26 cellular contexts compared by ENCODE assay signal in genomic region chr12:47862881-47863280, GRCh38. TPM values are rescaled to one million over a fixed set of nuclear protein-coding genes. Genes with fewer than 3 reads are reported as not detected.
DNase-seq lines count a peak whose midpoint lies in the region; ATAC-seq and TF ChIP-seq lines count a peak whose summit lies in the region.
"Had no signal": no experiment of that assay in that cellular context is flagged by ENCODE, and none has a peak within 500 bp of the region (broad histone marks: within the 10 kb centered on the region; RNA-seq: fewer than 3 reads in every experiment).

No MANE protein-coding gene starts in this region.

- no peaks in the 10 kb centered on the region for H3K36me3 ChIP-seq in vagina
- H3K36me3 ChIP-seq: HAP-1 had no signal

- no peak for ATAC-seq in activated naive CD4-positive, alpha-beta T cell treated with anti-CD3 and anti-CD28 coated beads, Interleukin-2, amount 50 U/mL, for 72 hours
- no peak for ATAC-seq in HG02938 (IDR thresholded peaks at IDR 0.05; ENCODE audit: unreplicated experiment)
- ATAC-seq: left cardiac atrium, T-cell, WTC11 had no signal

- H3K27ac ChIP-seq in vagina: peak overlapping the region; percentile 23
- H3K27ac ChIP-seq: C4-2B, HL-60, KMS-11, tibial artery had no signal

- no peak for TF ChIP-seq CTCF in vagina (IDR thresholded peaks at IDR 0.05)

- no peaks in the 10 kb centered on the region for H3K27me3 ChIP-seq in vagina
- H3K27me3 ChIP-seq: tibial artery had no signal

- peak overlapping the region; percentile 85 to 98 for H3K27ac Mint-ChIP-seq in activated naive CD4-positive, alpha-beta T cell treated with anti-CD3 and anti-CD28 coated beads, Interleukin-2, amount 50 U/mL, for 72 hours
- H3K27ac Mint-ChIP-seq in activated T-helper 2 cell treated with anti-CD3 and anti-CD28 coated beads, Interferon-gamma antibody, Interleukin-2, Interleukin-4, amounts not matched to agents 10 μg/mL and 5 μg/mL and 100 μg/mL, durations not matched to agents 14 hours and 24 hours and 36 hours: peak overlapping the region; percentile 99
- H3K27ac Mint-ChIP-seq: nephron, T-cell, WTC11 had no signal

- peaks cover 20% of the 10 kb centered on the region for H3K4me1 ChIP-seq in vagina
- H3K4me1 ChIP-seq: HAP-1 had no signal

- no peaks in the 10 kb centered on the region for H3K9me3 Mint-ChIP-seq in activated naive CD4-positive, alpha-beta T cell treated with anti-CD3 and anti-CD28 coated beads, Interleukin-2, amount 50 U/mL, for 72 hours
- no peaks in the 10 kb centered on the region for H3K9me3 Mint-ChIP-seq in activated T-helper 2 cell treated with anti-CD3 and anti-CD28 coated beads, Interferon-gamma antibody, Interleukin-2, Interleukin-4, amounts not matched to agents 10 μg/mL and 5 μg/mL and 100 μg/mL, durations not matched to agents 14 hours and 24 hours and 36 hours
- H3K9me3 Mint-ChIP-seq: nephron, T-cell, WTC11 had no signal

- H3K9me3 ChIP-seq in vagina: no peaks in the 10 kb centered on the region
- H3K9me3 ChIP-seq: HAP-1, tibial artery had no signal

- no peak for TF ChIP-seq POLR2A in vagina (IDR thresholded peaks at IDR 0.05)

- intact Hi-C loops in activated T-helper 2 cell treated with anti-CD3 and anti-CD28 coated beads, Interferon-gamma antibody, Interleukin-2, Interleukin-4, amounts not matched to agents 10 μg/mL and 5 μg/mL and 100 μg/mL, durations not matched to agents 14 hours and 24 hours and 36 hours (cut with micrococcal nuclease): no loop called here
- intact Hi-C loops in vagina (cut with DNase I): no loop called here

- H3K4me3 Mint-ChIP-seq in activated T-helper 2 cell treated with anti-CD3 and anti-CD28 coated beads, Interferon-gamma antibody, Interleukin-2, Interleukin-4, amounts not matched to agents 10 μg/mL and 5 μg/mL and 100 μg/mL, durations not matched to agents 14 hours and 24 hours and 36 hours (ENCODE audit: low read depth): no peak overlapping the region
- H3K4me3 Mint-ChIP-seq: nephron, T-cell, WTC11 had no signal

- H3K36me3 Mint-ChIP-seq in activated naive CD4-positive, alpha-beta T cell treated with anti-CD3 and anti-CD28 coated beads, Interleukin-2, amount 50 U/mL, for 72 hours: peaks cover 44 to 63% of the 10 kb centered on the region in 2 donors
- peaks cover 98% of the 10 kb centered on the region for H3K36me3 Mint-ChIP-seq in activated T-helper 2 cell treated with anti-CD3 and anti-CD28 coated beads, Interferon-gamma antibody, Interleukin-2, Interleukin-4, amounts not matched to agents 10 μg/mL and 5 μg/mL and 100 μg/mL, durations not matched to agents 14 hours and 24 hours and 36 hours (ENCODE audit: low read depth)
- H3K36me3 Mint-ChIP-seq: T-cell, WTC11 had no signal

- peak in 1 of 2 donors; percentile 40 for DNase-seq in activated naive CD4-positive, alpha-beta T cell treated with anti-CD3 and anti-CD28 coated beads, Interleukin-2, amount 50 U/mL, for 72 hours (ENCODE audit: low spot score in 2 of 2)
- no peak for DNase-seq in activated naive CD4-positive, alpha-beta T cell treated with Interleukin-2 at 50 U/mL for 16 hours
- no peak for DNase-seq in activated T-helper 2 cell treated with anti-CD3 and anti-CD28 coated beads, Interferon-gamma antibody, Interleukin-2, Interleukin-4, amounts not matched to agents 10 μg/mL and 5 μg/mL and 100 μg/mL, durations not matched to agents 14 hours and 24 hours and 36 hours (ENCODE audit: low spot score)
- DNase-seq in mesenteric fat pad (ENCODE audit: low spot score): peak; percentile 80
- DNase-seq in vagina (ENCODE audit: extremely low spot score in 2 of 2): no peak
- DNase-seq in activated CD4-positive, CD25-positive, alpha-beta regulatory T cell (lab: John Stamatoyannopoulos, UW): no peak
- DNase-seq: activated CD4-positive, alpha-beta T cell treated with anti-CD3 and anti-CD28 coated beads, Interleukin-2, amount 50 U/mL, for 4 hours; activated naive CD4-positive, alpha-beta T cell; amygdala; COR-L47; hypothalamus; left cardiac atrium; MM.1S; NCI-H2029; NCI-H524 treated with DMSO at 0.1 percent for 48 hours; OCI-M1; T-cell had no signal

- peaks cover 78% of the 10 kb centered on the region for H3K4me1 Mint-ChIP-seq in activated T-helper 2 cell treated with anti-CD3 and anti-CD28 coated beads, Interferon-gamma antibody, Interleukin-2, Interleukin-4, amounts not matched to agents 10 μg/mL and 5 μg/mL and 100 μg/mL, durations not matched to agents 14 hours and 24 hours and 36 hours (ENCODE audit: low read depth)
- H3K4me1 Mint-ChIP-seq: nephron, WTC11 had no signal

- no peak overlapping the region for H3K4me3 ChIP-seq in vagina
- H3K4me3 ChIP-seq: HAP-1, tibial artery had no signal

- no peaks in the 10 kb centered on the region for H3K27me3 Mint-ChIP-seq in activated T-helper 2 cell treated with anti-CD3 and anti-CD28 coated beads, Interferon-gamma antibody, Interleukin-2, Interleukin-4, amounts not matched to agents 10 μg/mL and 5 μg/mL and 100 μg/mL, durations not matched to agents 14 hours and 24 hours and 36 hours (ENCODE audit: low read depth)
- H3K27me3 Mint-ChIP-seq: T-cell had no signal

RNA-seq across cellular contexts. Expression of gene VDR, which starts 41.9 kb away (rescaled TPM):
- 100 to 1,000 TPM in 1 of 2 donors, 10 to 100 TPM in 1; 92.4 to 133 TPM for total RNA-seq in activated naive CD4-positive, alpha-beta T cell treated with anti-CD3 and anti-CD28 coated beads, Interleukin-2, amount 50 U/mL, for 72 hours
- total RNA-seq in activated T-helper 2 cell treated with anti-CD3 and anti-CD28 coated beads, Interferon-gamma antibody, Interleukin-2, Interleukin-4, amounts not matched to agents 10 μg/mL and 5 μg/mL and 100 μg/mL, durations not matched to agents 14 hours and 24 hours and 36 hours: 312 and 317 TPM in 2 replicates
- total RNA-seq in mesenteric fat pad (9.8 TPM), vagina (23.6 TPM)
- total RNA-seq: lung microvascular endothelial cell had no signal

RNA-seq across cellular contexts. Expression of gene HDAC7, which starts 43.2 kb away (rescaled TPM):
- 100 to 1,000 TPM; 285 to 334 TPM for total RNA-seq in activated naive CD4-positive, alpha-beta T cell treated with anti-CD3 and anti-CD28 coated beads, Interleukin-2, amount 50 U/mL, for 72 hours
- total RNA-seq in activated T-helper 2 cell treated with anti-CD3 and anti-CD28 coated beads, Interferon-gamma antibody, Interleukin-2, Interleukin-4, amounts not matched to agents 10 μg/mL and 5 μg/mL and 100 μg/mL, durations not matched to agents 14 hours and 24 hours and 36 hours: 251 and 253 TPM in 2 replicates
- 105 TPM for total RNA-seq in mesenteric fat pad
- total RNA-seq in vagina: 67.0 TPM
